21 cellular contexts compared by ENCODE assay signal in genomic region chr2:20080415-20080814, GRCh38.
"Had no signal": no experiment of that assay in that cellular context is flagged by ENCODE, and none has a peak within 500 bp of the region (broad histone marks: within the 10 kb centered on the region; RNA-seq: fewer than 3 reads in every experiment).

No MANE protein-coding gene starts in this region.

- H3K27ac Mint-ChIP-seq: activated CD4-positive, alpha-beta memory T cell treated with anti-CD3 and anti-CD28 coated beads, Interleukin-2, amount 10 ng/mL, durations not matched to agents 7 days and 5 days; activated CD4-positive, alpha-beta T cell treated with anti-CD3 and anti-CD28 coated beads, Interleukin-2, amount 10 ng/mL, durations not matched to agents 24 days and 14 days; activated naive CD8-positive, alpha-beta T cell treated with anti-CD3 and anti-CD28 coated beads, Interleukin-2, amount 50 U/mL, for 24 hours; activated T-helper 1 cell treated with anti-CD3 and anti-CD28 coated beads, Interleukin-12 subunit alpha, Interleukin-12 subunit beta, Interleukin-2, Interleukin-4 antibody, amounts not matched to agents 30 ng/mL and 10 ng/mL and 1 ng/mL, durations not matched to agents 14 hours and 24 hours and 36 hours; naive thymus-derived CD8-positive, alpha-beta T cell; stimulated activated memory B cell treated with anti-CD40 and anti-IgM and Interleukin-4, amounts not matched to agents 10 μg/mL and 1 μg/mL and 100 μg/mL, for 72 hours; type B pancreatic cell had no signal

- H3K4me3 ChIP-seq: lower lobe of right lung, testis had no signal

- H3K4me1 Mint-ChIP-seq: activated CD4-positive, alpha-beta memory T cell treated with anti-CD3 and anti-CD28 coated beads, Interleukin-2, amount 10 ng/mL, durations not matched to agents 7 days and 5 days; activated CD4-positive, alpha-beta T cell treated with anti-CD3 and anti-CD28 coated beads, Interleukin-2, amount 10 ng/mL, durations not matched to agents 24 days and 14 days; activated naive CD8-positive, alpha-beta T cell treated with anti-CD3 and anti-CD28 coated beads, Interleukin-2, amount 50 U/mL, for 24 hours; naive thymus-derived CD8-positive, alpha-beta T cell; stimulated activated memory B cell treated with anti-CD40 and anti-IgM and Interleukin-4, amounts not matched to agents 10 μg/mL and 1 μg/mL and 100 μg/mL, for 72 hours had no signal

- H3K36me3 ChIP-seq: lower lobe of right lung had no signal

- H3K27ac ChIP-seq: lower lobe of right lung, testis had no signal

- DNase-seq: activated CD4-positive, alpha-beta memory T cell treated with anti-CD3 and anti-CD28 coated beads, Interleukin-2, amount 10 ng/mL, durations not matched to agents 7 days and 5 days; activated CD4-positive, alpha-beta T cell treated with anti-CD3 and anti-CD28 coated beads, Interleukin-2, amount 10 ng/mL, durations not matched to agents 24 days and 14 days; activated gamma-delta T cell; activated naive CD4-positive, alpha-beta T cell treated with anti-CD3 and anti-CD28 coated beads, Interleukin-2, amount 50 U/mL, for 16 hours; activated naive CD8-positive, alpha-beta T cell treated with anti-CD3 and anti-CD28 coated beads, Interleukin-2, amount 50 U/mL, for 24 hours; activated T-cell treated with anti-CD3 and anti-CD28 coated beads for 4 hours; cortex of kidney; effector CD4-positive, alpha-beta T cell; foreskin fibroblast; lower lobe of right lung; naive thymus-derived CD8-positive, alpha-beta T cell; small intestine; stimulated activated CD4-positive, alpha-beta T cell treated with anti-CD3 and anti-CD28 coated beads, Interleukin-15, amount 100 ng/mL, for 24 hours; testis had no signal

- H3K36me3 Mint-ChIP-seq: naive thymus-derived CD8-positive, alpha-beta T cell; stimulated activated memory B cell treated with anti-CD40 and anti-IgM and Interleukin-4, amounts not matched to agents 10 μg/mL and 1 μg/mL and 100 μg/mL, for 72 hours had no signal

- H3K27me3 Mint-ChIP-seq: activated naive CD8-positive, alpha-beta T cell treated with anti-CD3 and anti-CD28 coated beads, Interleukin-2, amount 50 U/mL, for 24 hours; type B pancreatic cell had no signal

- H3K9me3 Mint-ChIP-seq: activated CD4-positive, alpha-beta memory T cell treated with anti-CD3 and anti-CD28 coated beads, Interleukin-2, amount 10 ng/mL, durations not matched to agents 7 days and 5 days; activated CD4-positive, alpha-beta T cell treated with anti-CD3 and anti-CD28 coated beads, Interleukin-2, amount 10 ng/mL, durations not matched to agents 24 days and 14 days; activated naive CD8-positive, alpha-beta T cell treated with anti-CD3 and anti-CD28 coated beads, Interleukin-2, amount 50 U/mL, for 24 hours; activated T-helper 1 cell treated with anti-CD3 and anti-CD28 coated beads, Interleukin-12 subunit alpha, Interleukin-12 subunit beta, Interleukin-2, Interleukin-4 antibody, amounts not matched to agents 30 ng/mL and 10 ng/mL and 1 ng/mL, durations not matched to agents 14 hours and 24 hours and 36 hours; naive thymus-derived CD8-positive, alpha-beta T cell; stimulated activated memory B cell treated with anti-CD40 and anti-IgM and Interleukin-4, amounts not matched to agents 10 μg/mL and 1 μg/mL and 100 μg/mL, for 72 hours had no signal

- FAIRE-seq: endometrium, small intestine had no signal

- H3K9me3 ChIP-seq: lower lobe of right lung, testis had no signal

- H3K4me1 ChIP-seq: lower lobe of right lung had no signal

- H3K27me3 ChIP-seq: testis had no signal

- H3K4me3 Mint-ChIP-seq: activated CD4-positive, alpha-beta memory T cell treated with anti-CD3 and anti-CD28 coated beads, Interleukin-2, amount 10 ng/mL, durations not matched to agents 7 days and 5 days; activated CD4-positive, alpha-beta T cell treated with anti-CD3 and anti-CD28 coated beads, Interleukin-2, amount 10 ng/mL, durations not matched to agents 24 days and 14 days; activated naive CD8-positive, alpha-beta T cell treated with anti-CD3 and anti-CD28 coated beads, Interleukin-2, amount 50 U/mL, for 24 hours; activated T-helper 1 cell treated with anti-CD3 and anti-CD28 coated beads, Interleukin-12 subunit alpha, Interleukin-12 subunit beta, Interleukin-2, Interleukin-4 antibody, amounts not matched to agents 30 ng/mL and 10 ng/mL and 1 ng/mL, durations not matched to agents 14 hours and 24 hours and 36 hours; naive thymus-derived CD8-positive, alpha-beta T cell; stimulated activated memory B cell treated with anti-CD40 and anti-IgM and Interleukin-4, amounts not matched to agents 10 μg/mL and 1 μg/mL and 100 μg/mL, for 72 hours; type B pancreatic cell had no signal

- ATAC-seq: activated CD4-positive, CD25-positive, alpha-beta regulatory T cell treated with anti-CD3 and anti-CD28 coated beads, Interleukin-2, amount 50 U/mL, for 24 hours; activated naive CD8-positive, alpha-beta T cell treated with anti-CD3 and anti-CD28 coated beads, Interleukin-2, amount 50 U/mL, for 24 hours; left lobe of liver; lower lobe of right lung; naive thymus-derived CD8-positive, alpha-beta T cell; sciatic nerve; stimulated activated memory B cell treated with anti-CD40 and anti-IgM and Interleukin-4, amounts not matched to agents 10 μg/mL and 1 μg/mL and 100 μg/mL, for 72 hours had no signal
